ENCODE assay signal across 28 cellular contexts in genomic region chrX:15952212-15952611, GRCh38.
"Had no signal": no experiment of that assay in that cellular context is flagged by ENCODE, and none has a peak within 500 bp of the region (broad histone marks: within the 10 kb centered on the region; RNA-seq: fewer than 3 reads in every experiment).

No MANE protein-coding gene starts in this region.

- H3K36me3 ChIP-seq: colonic mucosa, esophagus squamous epithelium, gastrocnemius medialis, heart right ventricle, left lung, lower lobe of right lung had no signal

- H3K27ac ChIP-seq: colonic mucosa, epithelial cell of prostate, esophagus squamous epithelium, gastrocnemius medialis, heart right ventricle, left lung, lower lobe of right lung had no signal

- H3K4me3 Mint-ChIP-seq: dendritic cell treated with granulocyte-macrophage colony-stimulating factor and Interleukin-4, amounts not matched to agents 40 ng/mL and 50 ng/mL, for 4 days; effector memory CD8-positive, alpha-beta T cell; endodermal cell; mesothelial cell of epicardium; naive B cell had no signal

- FAIRE-seq: endometrium, islet of Langerhans, keratinocyte had no signal

- H3K4me3 ChIP-seq: colonic mucosa, esophagus squamous epithelium, gastrocnemius medialis, heart right ventricle, left lung, lower lobe of right lung, mucosa of descending colon had no signal

- H3K27ac Mint-ChIP-seq: dendritic cell treated with granulocyte-macrophage colony-stimulating factor and Interleukin-4, amounts not matched to agents 40 ng/mL and 50 ng/mL, for 4 days; effector memory CD8-positive, alpha-beta T cell; endodermal cell; mesothelial cell of epicardium had no signal

- H3K9me3 ChIP-seq: colonic mucosa, esophagus squamous epithelium, gastrocnemius medialis, heart right ventricle, left lung, lower lobe of right lung, mucosa of descending colon had no signal

- H3K9me3 Mint-ChIP-seq: dendritic cell treated with granulocyte-macrophage colony-stimulating factor and Interleukin-4, amounts not matched to agents 40 ng/mL and 50 ng/mL, for 4 days; effector memory CD8-positive, alpha-beta T cell; endodermal cell; mesothelial cell of epicardium had no signal

- H3K4me1 ChIP-seq: colonic mucosa, esophagus squamous epithelium, gastrocnemius medialis, left lung, lower lobe of right lung had no signal

- H3K27me3 ChIP-seq: colonic mucosa, esophagus squamous epithelium, gastrocnemius medialis, left lung had no signal

- DNase-seq: colonic mucosa; cortex of kidney; effector CD8-positive, alpha-beta T cell; effector memory CD8-positive, alpha-beta T cell; endodermal cell; erythroblast; esophagus squamous epithelium; foreskin fibroblast; foreskin melanocyte; gastrocnemius medialis; glutamatergic neuron; head of caudate nucleus; heart right ventricle; hippocampal formation; left cardiac atrium; left lung; left ventricle myocardium superior; lower lobe of right lung; mesenchymal stem cell; mucosa of descending colon; naive B cell had no signal

- ATAC-seq: effector memory CD8-positive, alpha-beta T cell; esophagus mucosa; gastrocnemius medialis; heart right ventricle; left cardiac atrium; left lung; left ventricle myocardium superior; lower lobe of right lung; mucosa of descending colon had no signal

- H3K36me3 Mint-ChIP-seq: mesothelial cell of epicardium, naive B cell had no signal

- H3K27me3 Mint-ChIP-seq: dendritic cell treated with granulocyte-macrophage colony-stimulating factor and Interleukin-4, amounts not matched to agents 40 ng/mL and 50 ng/mL, for 4 days had no signal
